Comparison of ENCODE assay signal across 2 cellular contexts in genomic region chr15:58360421-58361090, GRCh38.
TF ChIP-seq lines count a peak whose summit lies in the region.

No MANE protein-coding gene starts in this region.

TF ChIP-seq in HEK293, 187 proteins besides CTCF, POLR2A, EP300 and RAD21:
- TF ChIP-seq ZBTB11 (tag by site-specific recombination; conservative IDR thresholded peaks at IDR 0.05; ENCODE audit: low read depth) (no peak), ZNF157 (tag by site-specific recombination; IDR thresholded peaks at IDR 0.05) (peak; percentile 70), GLI2 (tag by site-specific recombination; IDR thresholded peaks at IDR 0.05; ENCODE audit: borderline replicate concordance, low read depth) (no peak), ZNF571 (tag by site-specific recombination; IDR thresholded peaks at IDR 0.05) (no peak), ZNF202 (tag by site-specific recombination; IDR thresholded peaks at IDR 0.05; ENCODE audit: borderline replicate concordance) (no peak), ZNF596 (tag by site-specific recombination; IDR thresholded peaks at IDR 0.05) (no peak), MZF1 (tag by site-specific recombination; IDR thresholded peaks at IDR 0.05; ENCODE audit: borderline replicate concordance) (no peak)

TF ChIP-seq in WTC11, 78 proteins besides CTCF, POLR2A, EP300 and RAD21 (continued from another document):
- no peak for TF ChIP-seq ZSCAN18 (CRISPR knock-in tag; IDR thresholded peaks at IDR 0.05)
- no peak for TF ChIP-seq NFE2L1 (CRISPR knock-in tag; IDR thresholded peaks at IDR 0.05)
- no peak for TF ChIP-seq TEAD4 (CRISPR knock-in tag; IDR thresholded peaks at IDR 0.05)
- TF ChIP-seq PRRX2 (CRISPR knock-in tag; IDR thresholded peaks at IDR 0.05), result no peak
- no peak for TF ChIP-seq MYBL2 (CRISPR knock-in tag; IDR thresholded peaks at IDR 0.05)
- TF ChIP-seq MAX (CRISPR knock-in tag; IDR thresholded peaks at IDR 0.05), result no peak
- no peak for TF ChIP-seq ZNF138 (CRISPR knock-in tag; conservative IDR thresholded peaks at IDR 0.05)
- no peak for TF ChIP-seq CREM (CRISPR knock-in tag; IDR thresholded peaks at IDR 0.05)
